Comparison of ENCODE assay signal across 8 cellular contexts in the genomic region with DNA sequence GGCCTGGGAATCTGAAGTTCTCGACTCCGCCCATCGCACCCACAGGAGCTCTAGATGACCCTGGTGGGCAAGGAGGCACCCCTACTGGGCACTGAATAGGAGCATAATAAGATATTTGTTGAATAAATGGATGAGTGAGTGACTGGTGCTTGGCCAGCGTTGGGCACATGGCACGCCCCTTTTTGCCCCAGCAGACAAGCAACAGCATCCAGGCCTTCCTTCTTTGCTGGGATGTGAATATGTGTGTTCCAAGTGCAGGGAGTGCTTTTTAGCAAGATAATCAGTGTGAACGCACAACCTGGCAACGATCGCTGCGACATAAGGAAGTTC. TPM values are rescaled to one million over a fixed set of nuclear protein-coding genes. Genes with fewer than 3 reads are reported as not detected.
A peak's percentile ranks its signal among the peaks of the same experiment; 100 is the strongest.
DNase-seq lines count a peak whose midpoint lies in the region; ATAC-seq and TF ChIP-seq lines count a peak whose summit lies in the region.

No MANE protein-coding gene starts in this region.

- in situ Hi-C loops in Panc1 (cut with HindIII; ENCODE audit: low pct_unique_long_range_greater_than_20kb, low sequenced_read_pairs) = no loop called here

- no peak for DNase-seq in Panc1 (ENCODE audit: low read depth, low spot score)
- no peak for DNase-seq in epithelial cell of proximal tubule (ENCODE audit: low read depth)
- peak; percentile 91 for DNase-seq in osteoblast (ENCODE audit: insufficient read length, low spot score, missing footprints)
- no peak for DNase-seq in UCSD-AML1 (lab: John Stamatoyannopoulos, UW; ENCODE audit: unreplicated experiment)
- no peak for DNase-seq in NCI-H82 treated with DMSO at 0.1 percent for 48 hours (lab: John Stamatoyannopoulos, UW; ENCODE audit: unreplicated experiment)
- DNase-seq in cerebellar nuclear complex (lab: John Stamatoyannopoulos, UW) = no peak

- H4K20me1 ChIP-seq in osteoblast (ENCODE audit: insufficient read depth, low read length) = peaks cover 25% of the 10 kb centered on the region

- H3K4me1 ChIP-seq in Panc1 (ENCODE audit: control insufficient read depth, insufficient read depth, low read length) (peaks cover 19% of the 10 kb centered on the region), osteoblast (ENCODE audit: insufficient read depth, low read length) (peaks cover 11% of the 10 kb centered on the region)

- intact Hi-C loops in Panc1 (cut with micrococcal nuclease; ENCODE audit: unreplicated experiment) = no loop called here

- H3K9me3 ChIP-seq in Panc1 (ENCODE audit: control insufficient read depth, insufficient read depth, low read depth, low read length) = no peaks in the 10 kb centered on the region
- no peaks in the 10 kb centered on the region for H3K9me3 ChIP-seq in osteoblast (ENCODE audit: low read depth, low read length)

- peaks cover 15% of the 10 kb centered on the region for H3K36me3 ChIP-seq in Panc1 (ENCODE audit: control insufficient read depth, insufficient read depth, low read length)
- H3K36me3 ChIP-seq in osteoblast (ENCODE audit: insufficient read depth, low read length) = peaks cover 3% of the 10 kb centered on the region

- peaks cover 46% of the 10 kb centered on the region for H3K79me2 ChIP-seq in osteoblast (ENCODE audit: insufficient read depth, low read length)

- H3K27me3 ChIP-seq in Panc1 (ENCODE audit: control insufficient read depth, insufficient read depth, low read length) (no peaks in the 10 kb centered on the region), osteoblast (ENCODE audit: insufficient read depth, low read length) (no peaks in the 10 kb centered on the region)

- ATAC-seq in GM18867 (IDR thresholded peaks at IDR 0.05; ENCODE audit: unreplicated experiment) = peak; percentile 29
- ATAC-seq in HG02678 (IDR thresholded peaks at IDR 0.05; ENCODE audit: unreplicated experiment) = peak; percentile 26
- peak; percentile 70 for ATAC-seq in Panc1

- H3K4me3 ChIP-seq in Panc1 (ENCODE audit: low read depth in 2 of 2, low read length in 2 of 2) (peak overlapping the region; percentile 74 to 97), epithelial cell of proximal tubule (ENCODE audit: low read depth, low read length) (peak overlapping the region; percentile 79), osteoblast (ENCODE audit: insufficient read depth, low read length) (peak overlapping the region; percentile 97)

- POLR2A ChIA-PET in Panc1 (lab: Charles Lee) = no interaction called here

- H2AFZ ChIP-seq in osteoblast (ENCODE audit: low read length) = peak overlapping the region; percentile 98

- CTCF ChIA-PET in Panc1 (lab: Charles Lee) = interaction anchor here (0.6 to 0.7 kb wide), 4 partner anchors 44 to 590 kb away, joined by 3 read pairs; no protein-coding TSS in a partner anchor

- no peak; the same call in 1 of the 2 replicates for TF ChIP-seq CTCF in Panc1 (IDR thresholded peaks at IDR 0.05)
- no peak for TF ChIP-seq CTCF in epithelial cell of proximal tubule (conservative IDR thresholded peaks at IDR 0.05; ENCODE audit: low read depth, low read length)
- no peak for TF ChIP-seq CTCF in osteoblast (IDR thresholded peaks at IDR 0.05; ENCODE audit: extremely low read depth, low read depth, low read length)

- BruUV-seq in Panc1 (replicated peaks; lab: Mats Ljungman, UMichigan) = no TSS peak

- peak overlapping the region; percentile 90 for H3K4me2 ChIP-seq in osteoblast (ENCODE audit: insufficient read depth, low read length)

- H3K27ac ChIP-seq in Panc1 (ENCODE audit: low read length) = peak overlapping the region; percentile 90
- peak overlapping the region; percentile 47 for H3K27ac ChIP-seq in osteoblast (ENCODE audit: low read depth, low read length)

RNA-seq across cellular contexts. Expression of a gene that starts 0.5 kb away (rescaled TPM):
- total RNA-seq in Panc1 (2021; ENCODE audit: unreplicated experiment) (160 TPM), epithelial cell of proximal tubule (64.8 and 71.8 TPM in 2 replicates), osteoblast (136 and 148 TPM in 2 replicates)
- 42.5 TPM for polyA plus RNA-seq in Panc1 (2012; ENCODE audit: insufficient read length)

RNA-seq across cellular contexts. Expression of a gene that starts 12.0 kb away (rescaled TPM):
- total RNA-seq in Panc1 (2021; ENCODE audit: unreplicated experiment) (81.0 TPM), epithelial cell of proximal tubule (124 and 170 TPM in 2 replicates), osteoblast (67.5 and 80.7 TPM in 2 replicates)
- polyA plus RNA-seq in Panc1 (2012; ENCODE audit: insufficient read length) = 118 TPM

RNA-seq across cellular contexts. Expression of a gene that starts 25.4 kb away (rescaled TPM):
- total RNA-seq in Panc1 (2021; ENCODE audit: unreplicated experiment) (23.2 TPM), epithelial cell of proximal tubule (12.3 and 27.2 TPM in 2 replicates), osteoblast (26.8 and 28.3 TPM in 2 replicates)
- polyA plus RNA-seq in Panc1 (2012; ENCODE audit: insufficient read length) = 24.7 TPM

RNA-seq across cellular contexts. Expression of a gene that starts 25.5 kb away (rescaled TPM):
- total RNA-seq in Panc1 (2021; ENCODE audit: unreplicated experiment) (135 TPM), epithelial cell of proximal tubule (85.6 and 89.3 TPM in 2 replicates), osteoblast (55.0 and 56.9 TPM in 2 replicates)
- 135 TPM for polyA plus RNA-seq in Panc1 (2012; ENCODE audit: insufficient read length)

RNA-seq across cellular contexts. Expression of a gene that starts 33.1 kb away (rescaled TPM):
- total RNA-seq in Panc1 (2021; ENCODE audit: unreplicated experiment) (not detected), epithelial cell of proximal tubule (not detected in 2 replicates), osteoblast (not detected in 2 replicates)
- polyA plus RNA-seq in Panc1 (2012; ENCODE audit: insufficient read length) = not detected
